In the genomic region with DNA sequence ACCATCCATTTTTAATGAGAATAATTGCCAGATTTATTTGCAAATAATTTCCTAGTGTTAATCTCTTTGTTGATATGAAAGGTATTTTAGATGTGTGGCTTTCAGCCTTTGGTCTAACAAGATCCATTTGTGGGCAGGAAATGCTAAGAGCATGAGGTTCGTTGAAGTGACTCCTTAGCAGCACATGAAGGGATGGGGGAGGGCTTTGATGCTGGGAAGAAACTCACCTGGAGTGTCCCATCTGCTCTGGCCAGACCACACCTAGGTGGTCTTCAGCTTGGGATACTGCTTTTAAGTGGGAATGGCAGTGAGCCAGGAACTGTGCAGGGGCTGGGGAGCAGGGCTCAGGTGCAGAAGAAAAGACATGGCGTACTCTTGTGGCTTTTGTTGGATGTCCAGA, we compare ENCODE assay signal across 1 cellular context.
TF ChIP-seq lines count a peak whose summit lies in the region.

No MANE protein-coding gene starts in this region.

TF ChIP-seq in H1, 55 proteins besides CTCF, POLR2A, EP300 and RAD21:
- TF ChIP-seq, protein P1, sequence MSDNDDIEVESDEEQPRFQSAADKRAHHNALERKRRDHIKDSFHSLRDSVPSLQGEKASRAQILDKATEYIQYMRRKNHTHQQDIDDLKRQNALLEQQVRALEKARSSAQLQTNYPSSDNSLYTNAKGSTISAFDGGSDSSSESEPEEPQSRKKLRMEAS (IDR thresholded peaks at IDR 0.05), result peak; percentile 32; the same call in 1 of the 2 replicates
- TF ChIP-seq EGR1 (IDR thresholded peaks at IDR 0.05; ENCODE audit: borderline replicate concordance, low read depth, low read length), result no peak
